In genomic region chr5:73139485-73139884, GRCh38 we compare ENCODE assay signal across 32 cellular contexts. TPM values are rescaled to one million over a fixed set of nuclear protein-coding genes. Genes with fewer than 3 reads are reported as not detected.
"Had no signal": no experiment of that assay in that cellular context is flagged by ENCODE, and none has a peak within 500 bp of the region (broad histone marks: within the 10 kb centered on the region; RNA-seq: fewer than 3 reads in every experiment).

No MANE protein-coding gene starts in this region.

- H3K9me3 ChIP-seq: ascending aorta, breast epithelium, colonic mucosa, esophagus squamous epithelium, gastroesophageal sphincter had no signal

- H3K27ac ChIP-seq: ascending aorta, breast epithelium, cardiac muscle cell, colonic mucosa, epithelial cell of prostate, esophagus squamous epithelium, gastroesophageal sphincter had no signal

- ATAC-seq: activated CD4-positive, alpha-beta T cell treated with anti-CD3 and anti-CD28 coated beads for 36 hours; activated naive CD4-positive, alpha-beta T cell treated with anti-CD3 and anti-CD28 coated beads, Interleukin-2, amount 50 U/mL, for 72 hours; activated T-cell treated with anti-CD3 and anti-CD28 coated beads, Interleukin-2, amount 50 U/mL, for 72 hours; gastroesophageal sphincter had no signal

- DNase-seq: activated CD4-positive, alpha-beta memory T cell treated with anti-CD3 and anti-CD28 coated beads for 36 hours; activated CD4-positive, alpha-beta T cell treated with anti-CD3 and anti-CD28 coated beads for 36 hours; activated CD4-positive, alpha-beta T cell treated with anti-CD3 and anti-CD28 coated beads, Interleukin-2, amount 10 ng/mL, durations not matched to agents 24 days and 14 days; activated CD4-positive, CD25-positive, alpha-beta regulatory T cell; activated CD4-positive, CD25-positive, alpha-beta regulatory T cell treated with anti-CD3 and anti-CD28 coated beads, Interleukin-2, amount 50 U/mL, for 72 hours; activated CD8-positive, alpha-beta memory T cell treated with anti-CD3 and anti-CD28 coated beads, Interleukin-2, amount 50 U/mL, for 48 hours; activated gamma-delta T cell; activated naive CD4-positive, alpha-beta T cell treated with anti-CD3 and anti-CD28 coated beads for 36 hours; activated naive CD8-positive, alpha-beta T cell treated with anti-CD3 and anti-CD28 coated beads, Interleukin-2, amount 10 ng/mL, durations not matched to agents 7 days and 5 days; activated T-cell treated with anti-CD3 and anti-CD28 coated beads for 4 hours; activated T-cell treated with anti-CD3 and anti-CD28 coated beads, Interleukin-2, amount 50 U/mL, for 24 hours; activated T-cell treated with anti-CD3 and anti-CD28 coated beads, Interleukin-2, amount 50 U/mL, for 72 hours; central memory CD4-positive, alpha-beta T cell; cerebellar nuclear complex; colonic mucosa; effector CD8-positive, alpha-beta T cell; esophagus squamous epithelium; foreskin melanocyte; T-helper 2 cell had no signal

- H3K27ac Mint-ChIP-seq: activated CD4-positive, alpha-beta memory T cell treated with anti-CD3 and anti-CD28 coated beads for 36 hours; activated CD4-positive, alpha-beta T cell treated with anti-CD3 and anti-CD28 coated beads for 36 hours; activated CD4-positive, alpha-beta T cell treated with anti-CD3 and anti-CD28 coated beads, Interleukin-2, amount 10 ng/mL, durations not matched to agents 24 days and 14 days; activated naive CD4-positive, alpha-beta T cell treated with anti-CD3 and anti-CD28 coated beads for 36 hours; activated naive CD4-positive, alpha-beta T cell treated with anti-CD3 and anti-CD28 coated beads, Interleukin-2, amount 50 U/mL, for 72 hours; activated naive CD8-positive, alpha-beta T cell treated with anti-CD3 and anti-CD28 coated beads, Interleukin-2, amount 10 ng/mL, durations not matched to agents 7 days and 5 days; activated T-cell treated with anti-CD3 and anti-CD28 coated beads, Interleukin-2, amount 50 U/mL, for 24 hours; activated T-cell treated with anti-CD3 and anti-CD28 coated beads, Interleukin-2, amount 50 U/mL, for 72 hours; brain had no signal

- H3K4me1 Mint-ChIP-seq: activated CD4-positive, alpha-beta T cell treated with anti-CD3 and anti-CD28 coated beads for 36 hours; activated CD4-positive, alpha-beta T cell treated with anti-CD3 and anti-CD28 coated beads, Interleukin-2, amount 10 ng/mL, durations not matched to agents 24 days and 14 days; brain had no signal

- H3K4me3 ChIP-seq: ascending aorta, breast epithelium, cardiac muscle cell, colonic mucosa, esophagus squamous epithelium, gastroesophageal sphincter had no signal

- H3K4me1 ChIP-seq: ascending aorta, breast epithelium, colonic mucosa, gastroesophageal sphincter had no signal

- H3K4me3 Mint-ChIP-seq: activated CD4-positive, alpha-beta memory T cell treated with anti-CD3 and anti-CD28 coated beads for 36 hours; activated CD4-positive, alpha-beta T cell treated with anti-CD3 and anti-CD28 coated beads for 36 hours; activated CD4-positive, alpha-beta T cell treated with anti-CD3 and anti-CD28 coated beads, Interleukin-2, amount 10 ng/mL, durations not matched to agents 24 days and 14 days; activated naive CD4-positive, alpha-beta T cell treated with anti-CD3 and anti-CD28 coated beads for 36 hours; activated naive CD8-positive, alpha-beta T cell treated with anti-CD3 and anti-CD28 coated beads, Interleukin-2, amount 10 ng/mL, durations not matched to agents 7 days and 5 days; activated T-cell treated with anti-CD3 and anti-CD28 coated beads, Interleukin-2, amount 50 U/mL, for 24 hours; activated T-cell treated with anti-CD3 and anti-CD28 coated beads, Interleukin-2, amount 50 U/mL, for 72 hours; brain had no signal

- H3K36me3 Mint-ChIP-seq: activated CD4-positive, alpha-beta memory T cell treated with anti-CD3 and anti-CD28 coated beads for 36 hours; activated naive CD4-positive, alpha-beta T cell treated with anti-CD3 and anti-CD28 coated beads, Interleukin-2, amount 50 U/mL, for 72 hours; activated naive CD8-positive, alpha-beta T cell treated with anti-CD3 and anti-CD28 coated beads, Interleukin-2, amount 10 ng/mL, durations not matched to agents 7 days and 5 days; brain had no signal

- H3K9me3 Mint-ChIP-seq: activated CD4-positive, alpha-beta memory T cell treated with anti-CD3 and anti-CD28 coated beads for 36 hours; activated CD4-positive, alpha-beta T cell treated with anti-CD3 and anti-CD28 coated beads, Interleukin-2, amount 10 ng/mL, durations not matched to agents 24 days and 14 days; activated naive CD4-positive, alpha-beta T cell treated with anti-CD3 and anti-CD28 coated beads for 36 hours; activated naive CD4-positive, alpha-beta T cell treated with anti-CD3 and anti-CD28 coated beads, Interleukin-2, amount 50 U/mL, for 72 hours; activated naive CD8-positive, alpha-beta T cell treated with anti-CD3 and anti-CD28 coated beads, Interleukin-2, amount 10 ng/mL, durations not matched to agents 7 days and 5 days; activated T-cell treated with anti-CD3 and anti-CD28 coated beads, Interleukin-2, amount 50 U/mL, for 24 hours; activated T-cell treated with anti-CD3 and anti-CD28 coated beads, Interleukin-2, amount 50 U/mL, for 72 hours had no signal

- H3K36me3 ChIP-seq: ascending aorta, breast epithelium, cardiac muscle cell, colonic mucosa, esophagus squamous epithelium, gastroesophageal sphincter had no signal

RNA-seq across cellular contexts. Expression of gene TMEM171, which starts 19.1 kb away (rescaled TPM):
- total RNA-seq: activated CD4-positive, alpha-beta memory T cell treated with anti-CD3 and anti-CD28 coated beads for 36 hours; activated CD4-positive, alpha-beta T cell treated with anti-CD3 and anti-CD28 coated beads for 36 hours; activated CD4-positive, alpha-beta T cell treated with anti-CD3 and anti-CD28 coated beads, Interleukin-2, amount 10 ng/mL, durations not matched to agents 24 days and 14 days; activated naive CD4-positive, alpha-beta T cell treated with anti-CD3 and anti-CD28 coated beads for 36 hours; activated naive CD4-positive, alpha-beta T cell treated with anti-CD3 and anti-CD28 coated beads, Interleukin-2, amount 50 U/mL, for 72 hours; activated T-cell treated with anti-CD3 and anti-CD28 coated beads, Interleukin-2, amount 50 U/mL, for 72 hours; ascending aorta; cardiac muscle cell; T-helper 1 cell treated with Interleukin-12 subunit alpha and Interleukin-12 subunit beta and Interleukin-4 antibody, amounts not matched to agents 30 ng/mL and 1 ng/mL, for 36 hours had no signal

RNA-seq across cellular contexts. Expression of gene TMEM174, which starts 33.5 kb away (rescaled TPM):
- total RNA-seq: activated CD4-positive, alpha-beta memory T cell treated with anti-CD3 and anti-CD28 coated beads for 36 hours; activated CD4-positive, alpha-beta T cell treated with anti-CD3 and anti-CD28 coated beads for 36 hours; activated CD4-positive, alpha-beta T cell treated with anti-CD3 and anti-CD28 coated beads, Interleukin-2, amount 10 ng/mL, durations not matched to agents 24 days and 14 days; activated naive CD4-positive, alpha-beta T cell treated with anti-CD3 and anti-CD28 coated beads for 36 hours; activated naive CD4-positive, alpha-beta T cell treated with anti-CD3 and anti-CD28 coated beads, Interleukin-2, amount 50 U/mL, for 72 hours; activated naive CD8-positive, alpha-beta T cell treated with anti-CD3 and anti-CD28 coated beads, Interleukin-2, amount 10 ng/mL, durations not matched to agents 7 days and 5 days; activated T-cell treated with anti-CD3 and anti-CD28 coated beads, Interleukin-2, amount 50 U/mL, for 72 hours; ascending aorta; breast epithelium; cardiac muscle cell; colonic mucosa; dermis microvascular lymphatic vessel endothelial cell; endothelial cell of umbilical vein; esophagus squamous epithelium; fibroblast of lung; fibroblast of villous mesenchyme; gastroesophageal sphincter; glomerular endothelial cell; T-helper 1 cell treated with Interleukin-12 subunit alpha and Interleukin-12 subunit beta and Interleukin-4 antibody, amounts not matched to agents 30 ng/mL and 1 ng/mL, for 36 hours had no signal
